1 cellular context compared by ENCODE assay signal in the genomic region with DNA sequence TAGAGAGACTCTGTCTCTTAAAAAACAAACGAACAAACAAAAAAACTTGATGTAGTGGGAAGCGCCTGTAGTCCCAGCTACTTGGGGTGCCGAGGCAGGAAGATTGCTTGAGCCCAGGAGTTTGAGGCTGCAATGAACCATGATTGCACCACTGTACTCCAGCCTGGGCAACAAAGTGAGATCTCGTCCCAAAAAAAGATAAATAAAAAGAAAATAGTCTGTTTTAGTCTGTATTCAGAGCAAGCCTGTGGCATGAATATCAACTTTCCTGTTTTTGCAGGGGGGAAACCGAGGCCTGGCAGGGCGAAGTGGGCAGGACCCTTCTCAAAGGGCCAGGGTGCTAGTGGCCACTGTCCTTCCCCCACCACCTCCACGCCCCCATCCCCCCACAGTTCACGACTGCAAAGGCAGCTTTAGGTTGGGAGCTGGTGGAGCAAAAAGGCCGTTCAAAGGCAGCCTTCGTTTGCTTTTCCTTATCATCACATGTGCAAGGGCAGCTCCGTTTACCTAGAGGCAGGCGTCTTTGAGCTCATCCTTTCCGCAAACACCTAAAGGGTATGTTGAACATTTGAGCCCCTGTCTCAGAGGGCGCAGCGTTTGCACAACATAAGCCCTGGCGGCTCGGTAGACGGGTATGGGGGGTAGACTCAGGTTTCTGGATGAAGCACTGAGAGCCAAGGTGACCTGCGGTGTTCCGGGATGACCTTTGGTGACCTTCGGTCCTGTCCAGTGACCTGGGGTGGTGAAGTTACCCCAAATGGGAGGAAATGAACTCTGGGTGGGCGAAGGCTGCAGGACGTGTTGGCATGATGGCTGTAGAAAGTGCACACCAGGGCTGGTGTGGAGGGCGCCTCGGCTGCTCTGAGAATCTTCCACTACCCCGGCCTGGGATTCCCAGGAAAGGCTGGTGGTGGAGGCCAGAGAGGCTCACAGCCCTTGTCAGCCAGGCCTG.
TF ChIP-seq lines count a peak whose summit lies in the region.

No MANE protein-coding gene starts in this region.

TF ChIP-seq in HepG2, 621 proteins besides CTCF, POLR2A, EP300 and RAD21 (continued from another document and continues in another):
- TF ChIP-seq, protein P1, sequence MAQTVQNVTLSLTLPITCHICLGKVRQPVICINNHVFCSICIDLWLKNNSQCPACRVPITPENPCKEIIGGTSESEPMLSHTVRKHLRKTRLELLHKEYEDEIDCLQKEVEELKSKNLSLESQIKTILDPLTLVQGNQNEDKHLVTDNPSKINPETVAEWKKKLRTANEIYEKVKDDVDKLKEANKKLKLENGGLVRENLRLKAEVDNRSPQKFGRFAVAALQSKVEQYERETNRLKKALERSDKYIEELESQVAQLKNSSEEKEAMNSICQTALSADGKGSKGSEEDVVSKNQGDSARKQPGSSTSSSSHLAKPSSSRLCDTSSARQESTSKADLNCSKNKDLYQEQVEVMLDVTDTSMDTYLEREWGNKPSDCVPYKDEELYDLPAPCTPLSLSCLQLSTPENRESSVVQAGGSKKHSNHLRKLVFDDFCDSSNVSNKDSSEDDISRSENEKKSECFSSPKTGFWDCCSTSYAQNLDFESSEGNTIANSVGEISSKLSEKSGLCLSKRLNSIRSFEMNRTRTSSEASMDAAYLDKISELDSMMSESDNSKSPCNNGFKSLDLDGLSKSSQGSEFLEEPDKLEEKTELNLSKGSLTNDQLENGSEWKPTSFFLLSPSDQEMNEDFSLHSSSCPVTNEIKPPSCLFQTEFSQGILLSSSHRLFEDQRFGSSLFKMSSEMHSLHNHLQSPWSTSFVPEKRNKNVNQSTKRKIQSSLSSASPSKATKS (CRISPR knock-in tag; IDR thresholded peaks at IDR 0.05), result peak; percentile 84; the same call in 1 of the 2 replicates
- TF ChIP-seq ZNF446 (CRISPR knock-in tag; IDR thresholded peaks at IDR 0.05) (no peak), ZNF670 (CRISPR knock-in tag; IDR thresholded peaks at IDR 0.05; ENCODE audit: borderline replicate concordance) (no peak; the same call in none of the 2 replicates), TBX2 (CRISPR knock-in tag; IDR thresholded peaks at IDR 0.05; ENCODE audit: borderline replicate concordance) (peak; percentile 98), ZNF546 (CRISPR knock-in tag; conservative IDR thresholded peaks at IDR 0.05) (no peak), ZNF878 (CRISPR knock-in tag; IDR thresholded peaks at IDR 0.05) (peak; percentile 99), ZNF891 (CRISPR knock-in tag; IDR thresholded peaks at IDR 0.05) (peak; percentile 73; the same call in 1 of the 2 replicates), ATRX (CRISPR knock-in tag; IDR thresholded peaks at IDR 0.05; ENCODE audit: borderline replicate concordance) (no peak), ZFP36 (IDR thresholded peaks at IDR 0.05; ENCODE audit: borderline replicate concordance, low read depth, low read length, partially characterized antibody) (no peak), CBX1 (IDR thresholded peaks at IDR 0.05; ENCODE audit: low read depth) (no peak), TCF12 (IDR thresholded peaks at IDR 0.05) (no peak), TCF12 (CRISPR knock-in tag; IDR thresholded peaks at IDR 0.05) (peak; percentile 95), SIX1 (CRISPR knock-in tag; IDR thresholded peaks at IDR 0.05; ENCODE audit: borderline replicate concordance) (peak; percentile 95), ZNF121 (CRISPR knock-in tag; IDR thresholded peaks at IDR 0.05) (peak; percentile 36), TBP (CRISPR knock-in tag; IDR thresholded peaks at IDR 0.05) (no peak), ZNF20 (CRISPR knock-in tag; IDR thresholded peaks at IDR 0.05) (no peak), ZNF543 (CRISPR knock-in tag; IDR thresholded peaks at IDR 0.05) (peak; percentile 45; the same call in 1 of the 2 replicates), GTF2F1 (IDR thresholded peaks at IDR 0.05; ENCODE audit: low read length) (no peak), FOXC1 (CRISPR knock-in tag; IDR thresholded peaks at IDR 0.05; ENCODE audit: borderline replicate concordance) (no peak), REPIN1 (CRISPR knock-in tag; IDR thresholded peaks at IDR 0.05; ENCODE audit: borderline replicate concordance, low read depth) (peak; percentile 83), SOX13 (IDR thresholded peaks at IDR 0.05) (peak; percentile 85), SOX13 (CRISPR knock-in tag; conservative IDR thresholded peaks at IDR 0.05 in 1 of 2, IDR thresholded peaks at IDR 0.05 in 1 of 2) (peak in 1 of 2 experiments; percentile 88; a peak in 2 of 4 replicates), HOXD1 (CRISPR knock-in tag; IDR thresholded peaks at IDR 0.05) (peak; percentile 87; the same call in 1 of the 2 replicates), ZFP41 (CRISPR knock-in tag; IDR thresholded peaks at IDR 0.05; ENCODE audit: borderline replicate concordance) (no peak), ZFP62 (CRISPR knock-in tag; IDR thresholded peaks at IDR 0.05) (no peak), ZNF749 (CRISPR knock-in tag; IDR thresholded peaks at IDR 0.05; ENCODE audit: borderline replicate concordance) (no peak), PAF1 (CRISPR knock-in tag; IDR thresholded peaks at IDR 0.05) (no peak)
- TF ChIP-seq, protein P2, sequence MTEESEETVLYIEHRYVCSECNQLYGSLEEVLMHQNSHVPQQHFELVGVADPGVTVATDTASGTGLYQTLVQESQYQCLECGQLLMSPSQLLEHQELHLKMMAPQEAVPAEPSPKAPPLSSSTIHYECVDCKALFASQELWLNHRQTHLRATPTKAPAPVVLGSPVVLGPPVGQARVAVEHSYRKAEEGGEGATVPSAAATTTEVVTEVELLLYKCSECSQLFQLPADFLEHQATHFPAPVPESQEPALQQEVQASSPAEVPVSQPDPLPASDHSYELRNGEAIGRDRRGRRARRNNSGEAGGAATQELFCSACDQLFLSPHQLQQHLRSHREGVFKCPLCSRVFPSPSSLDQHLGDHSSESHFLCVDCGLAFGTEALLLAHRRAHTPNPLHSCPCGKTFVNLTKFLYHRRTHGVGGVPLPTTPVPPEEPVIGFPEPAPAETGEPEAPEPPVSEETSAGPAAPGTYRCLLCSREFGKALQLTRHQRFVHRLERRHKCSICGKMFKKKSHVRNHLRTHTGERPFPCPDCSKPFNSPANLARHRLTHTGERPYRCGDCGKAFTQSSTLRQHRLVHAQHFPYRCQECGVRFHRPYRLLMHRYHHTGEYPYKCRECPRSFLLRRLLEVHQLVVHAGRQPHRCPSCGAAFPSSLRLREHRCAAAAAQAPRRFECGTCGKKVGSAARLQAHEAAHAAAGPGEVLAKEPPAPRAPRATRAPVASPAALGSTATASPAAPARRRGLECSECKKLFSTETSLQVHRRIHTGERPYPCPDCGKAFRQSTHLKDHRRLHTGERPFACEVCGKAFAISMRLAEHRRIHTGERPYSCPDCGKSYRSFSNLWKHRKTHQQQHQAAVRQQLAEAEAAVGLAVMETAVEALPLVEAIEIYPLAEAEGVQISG (CRISPR knock-in tag; IDR thresholded peaks at IDR 0.05), result peak; percentile 88
- TF ChIP-seq, protein P3, sequence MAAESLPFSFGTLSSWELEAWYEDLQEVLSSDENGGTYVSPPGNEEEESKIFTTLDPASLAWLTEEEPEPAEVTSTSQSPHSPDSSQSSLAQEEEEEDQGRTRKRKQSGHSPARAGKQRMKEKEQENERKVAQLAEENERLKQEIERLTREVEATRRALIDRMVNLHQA (CRISPR knock-in tag; IDR thresholded peaks at IDR 0.05), result no peak
- TF ChIP-seq, protein P4, sequence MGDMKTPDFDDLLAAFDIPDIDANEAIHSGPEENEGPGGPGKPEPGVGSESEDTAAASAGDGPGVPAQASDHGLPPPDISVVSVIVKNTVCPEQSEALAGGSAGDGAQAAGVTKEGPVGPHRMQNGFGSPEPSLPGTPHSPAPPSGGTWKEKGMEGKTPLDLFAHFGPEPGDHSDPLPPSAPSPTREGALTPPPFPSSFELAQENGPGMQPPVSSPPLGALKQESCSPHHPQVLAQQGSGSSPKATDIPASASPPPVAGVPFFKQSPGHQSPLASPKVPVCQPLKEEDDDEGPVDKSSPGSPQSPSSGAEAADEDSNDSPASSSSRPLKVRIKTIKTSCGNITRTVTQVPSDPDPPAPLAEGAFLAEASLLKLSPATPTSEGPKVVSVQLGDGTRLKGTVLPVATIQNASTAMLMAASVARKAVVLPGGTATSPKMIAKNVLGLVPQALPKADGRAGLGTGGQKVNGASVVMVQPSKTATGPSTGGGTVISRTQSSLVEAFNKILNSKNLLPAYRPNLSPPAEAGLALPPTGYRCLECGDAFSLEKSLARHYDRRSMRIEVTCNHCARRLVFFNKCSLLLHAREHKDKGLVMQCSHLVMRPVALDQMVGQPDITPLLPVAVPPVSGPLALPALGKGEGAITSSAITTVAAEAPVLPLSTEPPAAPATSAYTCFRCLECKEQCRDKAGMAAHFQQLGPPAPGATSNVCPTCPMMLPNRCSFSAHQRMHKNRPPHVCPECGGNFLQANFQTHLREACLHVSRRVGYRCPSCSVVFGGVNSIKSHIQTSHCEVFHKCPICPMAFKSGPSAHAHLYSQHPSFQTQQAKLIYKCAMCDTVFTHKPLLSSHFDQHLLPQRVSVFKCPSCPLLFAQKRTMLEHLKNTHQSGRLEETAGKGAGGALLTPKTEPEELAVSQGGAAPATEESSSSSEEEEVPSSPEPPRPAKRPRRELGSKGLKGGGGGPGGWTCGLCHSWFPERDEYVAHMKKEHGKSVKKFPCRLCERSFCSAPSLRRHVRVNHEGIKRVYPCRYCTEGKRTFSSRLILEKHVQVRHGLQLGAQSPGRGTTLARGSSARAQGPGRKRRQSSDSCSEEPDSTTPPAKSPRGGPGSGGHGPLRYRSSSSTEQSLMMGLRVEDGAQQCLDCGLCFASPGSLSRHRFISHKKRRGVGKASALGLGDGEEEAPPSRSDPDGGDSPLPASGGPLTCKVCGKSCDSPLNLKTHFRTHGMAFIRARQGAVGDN (CRISPR knock-in tag; IDR thresholded peaks at IDR 0.05), result peak; percentile 93
- TF ChIP-seq, protein P5, sequence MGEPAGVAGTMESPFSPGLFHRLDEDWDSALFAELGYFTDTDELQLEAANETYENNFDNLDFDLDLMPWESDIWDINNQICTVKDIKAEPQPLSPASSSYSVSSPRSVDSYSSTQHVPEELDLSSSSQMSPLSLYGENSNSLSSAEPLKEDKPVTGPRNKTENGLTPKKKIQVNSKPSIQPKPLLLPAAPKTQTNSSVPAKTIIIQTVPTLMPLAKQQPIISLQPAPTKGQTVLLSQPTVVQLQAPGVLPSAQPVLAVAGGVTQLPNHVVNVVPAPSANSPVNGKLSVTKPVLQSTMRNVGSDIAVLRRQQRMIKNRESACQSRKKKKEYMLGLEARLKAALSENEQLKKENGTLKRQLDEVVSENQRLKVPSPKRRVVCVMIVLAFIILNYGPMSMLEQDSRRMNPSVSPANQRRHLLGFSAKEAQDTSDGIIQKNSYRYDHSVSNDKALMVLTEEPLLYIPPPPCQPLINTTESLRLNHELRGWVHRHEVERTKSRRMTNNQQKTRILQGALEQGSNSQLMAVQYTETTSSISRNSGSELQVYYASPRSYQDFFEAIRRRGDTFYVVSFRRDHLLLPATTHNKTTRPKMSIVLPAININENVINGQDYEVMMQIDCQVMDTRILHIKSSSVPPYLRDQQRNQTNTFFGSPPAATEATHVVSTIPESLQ (CRISPR knock-in tag; conservative IDR thresholded peaks at IDR 0.05), result no peak
- TF ChIP-seq, protein P6, sequence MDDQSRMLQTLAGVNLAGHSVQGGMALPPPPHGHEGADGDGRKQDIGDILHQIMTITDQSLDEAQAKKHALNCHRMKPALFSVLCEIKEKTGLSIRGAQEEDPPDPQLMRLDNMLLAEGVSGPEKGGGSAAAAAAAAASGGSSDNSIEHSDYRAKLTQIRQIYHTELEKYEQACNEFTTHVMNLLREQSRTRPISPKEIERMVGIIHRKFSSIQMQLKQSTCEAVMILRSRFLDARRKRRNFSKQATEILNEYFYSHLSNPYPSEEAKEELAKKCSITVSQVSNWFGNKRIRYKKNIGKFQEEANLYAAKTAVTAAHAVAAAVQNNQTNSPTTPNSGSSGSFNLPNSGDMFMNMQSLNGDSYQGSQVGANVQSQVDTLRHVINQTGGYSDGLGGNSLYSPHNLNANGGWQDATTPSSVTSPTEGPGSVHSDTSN (CRISPR knock-in tag; IDR thresholded peaks at IDR 0.05; ENCODE audit: borderline replicate concordance), result no peak
- TF ChIP-seq, protein P7, sequence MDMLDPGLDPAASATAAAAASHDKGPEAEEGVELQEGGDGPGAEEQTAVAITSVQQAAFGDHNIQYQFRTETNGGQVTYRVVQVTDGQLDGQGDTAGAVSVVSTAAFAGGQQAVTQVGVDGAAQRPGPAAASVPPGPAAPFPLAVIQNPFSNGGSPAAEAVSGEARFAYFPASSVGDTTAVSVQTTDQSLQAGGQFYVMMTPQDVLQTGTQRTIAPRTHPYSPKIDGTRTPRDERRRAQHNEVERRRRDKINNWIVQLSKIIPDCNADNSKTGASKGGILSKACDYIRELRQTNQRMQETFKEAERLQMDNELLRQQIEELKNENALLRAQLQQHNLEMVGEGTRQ (IDR thresholded peaks at IDR 0.05; ENCODE audit: low read depth, low read length), result peak; percentile 18; the same call in 1 of the 2 replicates
- TF ChIP-seq, protein P7 (CRISPR knock-in tag; IDR thresholded peaks at IDR 0.05; ENCODE audit: borderline replicate concordance), result no peak
- TF ChIP-seq, protein P8, sequence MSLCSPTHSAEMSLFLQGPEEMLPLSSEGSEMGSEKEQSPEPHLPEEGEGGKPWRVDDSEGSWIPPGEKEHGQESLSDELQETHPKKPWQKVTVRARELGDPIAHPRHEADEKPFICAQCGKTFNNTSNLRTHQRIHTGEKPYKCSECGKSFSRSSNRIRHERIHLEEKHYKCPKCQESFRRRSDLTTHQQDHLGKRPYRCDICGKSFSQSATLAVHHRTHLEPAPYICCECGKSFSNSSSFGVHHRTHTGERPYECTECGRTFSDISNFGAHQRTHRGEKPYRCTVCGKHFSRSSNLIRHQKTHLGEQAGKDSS (CRISPR knock-in tag; IDR thresholded peaks at IDR 0.05; ENCODE audit: borderline replicate concordance, low read depth), result peak; percentile 98; the same call in 1 of the 2 replicates
- TF ChIP-seq, protein P9, sequence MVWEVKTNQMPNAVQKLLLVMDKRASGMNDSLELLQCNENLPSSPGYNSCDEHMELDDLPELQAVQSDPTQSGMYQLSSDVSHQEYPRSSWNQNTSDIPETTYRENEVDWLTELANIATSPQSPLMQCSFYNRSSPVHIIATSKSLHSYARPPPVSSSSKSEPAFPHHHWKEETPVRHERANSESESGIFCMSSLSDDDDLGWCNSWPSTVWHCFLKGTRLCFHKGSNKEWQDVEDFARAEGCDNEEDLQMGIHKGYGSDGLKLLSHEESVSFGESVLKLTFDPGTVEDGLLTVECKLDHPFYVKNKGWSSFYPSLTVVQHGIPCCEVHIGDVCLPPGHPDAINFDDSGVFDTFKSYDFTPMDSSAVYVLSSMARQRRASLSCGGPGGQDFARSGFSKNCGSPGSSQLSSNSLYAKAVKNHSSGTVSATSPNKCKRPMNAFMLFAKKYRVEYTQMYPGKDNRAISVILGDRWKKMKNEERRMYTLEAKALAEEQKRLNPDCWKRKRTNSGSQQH (CRISPR knock-in tag; IDR thresholded peaks at IDR 0.05; ENCODE audit: low read depth), result peak; percentile 79; the same call in 1 of the 2 replicates
- TF ChIP-seq, protein P10, sequence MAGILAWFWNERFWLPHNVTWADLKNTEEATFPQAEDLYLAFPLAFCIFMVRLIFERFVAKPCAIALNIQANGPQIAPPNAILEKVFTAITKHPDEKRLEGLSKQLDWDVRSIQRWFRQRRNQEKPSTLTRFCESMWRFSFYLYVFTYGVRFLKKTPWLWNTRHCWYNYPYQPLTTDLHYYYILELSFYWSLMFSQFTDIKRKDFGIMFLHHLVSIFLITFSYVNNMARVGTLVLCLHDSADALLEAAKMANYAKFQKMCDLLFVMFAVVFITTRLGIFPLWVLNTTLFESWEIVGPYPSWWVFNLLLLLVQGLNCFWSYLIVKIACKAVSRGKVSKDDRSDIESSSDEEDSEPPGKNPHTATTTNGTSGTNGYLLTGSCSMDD (CRISPR knock-in tag; IDR thresholded peaks at IDR 0.05), result no peak
